1 cellular context compared by ENCODE assay signal in the genomic region with DNA sequence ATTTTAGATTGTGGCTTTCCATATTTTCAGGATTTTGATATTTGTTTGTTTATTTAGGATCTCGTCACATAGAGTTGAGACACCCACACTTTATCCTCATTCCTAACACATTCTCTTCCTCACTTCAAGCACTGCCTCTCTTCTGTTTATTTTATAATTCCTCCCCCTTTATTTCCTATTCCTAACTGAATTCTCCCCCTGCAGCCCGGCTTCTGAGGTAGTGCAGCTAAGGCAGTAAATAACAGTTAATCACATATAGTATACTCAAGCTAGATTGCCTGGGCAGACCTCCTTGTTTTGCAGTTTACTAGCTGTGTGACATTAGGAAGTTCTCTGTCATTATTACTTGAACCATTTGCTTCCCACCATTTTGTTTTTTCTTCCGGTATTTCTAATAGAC.
TF ChIP-seq lines count a peak whose summit lies in the region.

No MANE protein-coding gene starts in this region.

TF ChIP-seq in IMR-90, 13 proteins besides CTCF, POLR2A, EP300 and RAD21:
- no peak for TF ChIP-seq RFX5 (IDR thresholded peaks at IDR 0.05; ENCODE audit: low read depth, low read length)
- TF ChIP-seq FOS (IDR thresholded peaks at IDR 0.05; ENCODE audit: low read depth, low read length) = no peak
- TF ChIP-seq, protein P1, sequence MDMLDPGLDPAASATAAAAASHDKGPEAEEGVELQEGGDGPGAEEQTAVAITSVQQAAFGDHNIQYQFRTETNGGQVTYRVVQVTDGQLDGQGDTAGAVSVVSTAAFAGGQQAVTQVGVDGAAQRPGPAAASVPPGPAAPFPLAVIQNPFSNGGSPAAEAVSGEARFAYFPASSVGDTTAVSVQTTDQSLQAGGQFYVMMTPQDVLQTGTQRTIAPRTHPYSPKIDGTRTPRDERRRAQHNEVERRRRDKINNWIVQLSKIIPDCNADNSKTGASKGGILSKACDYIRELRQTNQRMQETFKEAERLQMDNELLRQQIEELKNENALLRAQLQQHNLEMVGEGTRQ (IDR thresholded peaks at IDR 0.05; ENCODE audit: low read depth, low read length) = no peak
- TF ChIP-seq MAFK (IDR thresholded peaks at IDR 0.05; ENCODE audit: low read depth, low read length) = no peak
- no peak for TF ChIP-seq NFE2L2 (IDR thresholded peaks at IDR 0.05; ENCODE audit: low read depth, low read length)
- TF ChIP-seq CHD1 (IDR thresholded peaks at IDR 0.05; ENCODE audit: low read depth, low read length) = no peak
- TF ChIP-seq MAZ (IDR thresholded peaks at IDR 0.05; ENCODE audit: borderline replicate concordance, low read depth, low read length) = no peak
- TF ChIP-seq ELK1 (IDR thresholded peaks at IDR 0.05; ENCODE audit: borderline replicate concordance, low read depth, low read length) = no peak
- TF ChIP-seq SMC3 (IDR thresholded peaks at IDR 0.05; ENCODE audit: low read depth, low read length) = no peak
- no peak for TF ChIP-seq BHLHE40 (IDR thresholded peaks at IDR 0.05; ENCODE audit: low read depth, low read length)
- TF ChIP-seq CEBPB (IDR thresholded peaks at IDR 0.05; ENCODE audit: low read depth, low read length) = no peak
- no peak for TF ChIP-seq MXI1 (IDR thresholded peaks at IDR 0.05; ENCODE audit: borderline replicate concordance, low read depth, low read length)
